In genomic region chr22:28817919-28818859, GRCh38 we compare ENCODE assay signal across 8 cellular contexts. TPM values are rescaled to one million over a fixed set of nuclear protein-coding genes. Genes with fewer than 3 reads are reported as not detected.
DNase-seq lines count a peak whose midpoint lies in the region; ATAC-seq and TF ChIP-seq lines count a peak whose summit lies in the region.

No MANE protein-coding gene starts in this region.

- no peak for TF ChIP-seq CTCF in breast epithelium (IDR thresholded peaks at IDR 0.05)
- TF ChIP-seq CTCF in mammary epithelial cell (conservative IDR thresholded peaks at IDR 0.05 in 1 of 2, IDR thresholded peaks at IDR 0.05 in 1 of 2; ENCODE audit: extremely low read depth in 1 of 2, insufficient read depth in 1 of 2, low read depth in 1 of 2, low read length in 2 of 2) = no peak
- no peak for TF ChIP-seq CTCF in activated CD8-positive, alpha-beta T cell treated with anti-CD3 and anti-CD28 coated beads for 36 hours (IDR thresholded peaks at IDR 0.05)
- no peak for TF ChIP-seq CTCF in lower lobe of right lung (IDR thresholded peaks at IDR 0.05)
- no peak for TF ChIP-seq CTCF in vagina (IDR thresholded peaks at IDR 0.05)

- no peak overlapping the region for H3K4me2 ChIP-seq in mammary epithelial cell (ENCODE audit: insufficient read depth, low read depth, low read length)

- no TSS peak for BruUV-seq in mammary epithelial cell (replicated peaks; lab: Mats Ljungman, UMichigan)

- H3K4me1 ChIP-seq in breast epithelium = peaks cover 2 to 9% of the 10 kb centered on the region in 2 donors
- no peaks in the 10 kb centered on the region for H3K4me1 ChIP-seq in mammary epithelial cell (ENCODE audit: insufficient read depth, low read length)
- peaks cover 56% of the 10 kb centered on the region for H3K4me1 ChIP-seq in lower lobe of right lung
- H3K4me1 ChIP-seq in vagina = peaks cover 27% of the 10 kb centered on the region

- POLR2A ChIA-PET in activated CD8-positive, alpha-beta T cell treated with anti-CD3 and anti-CD28 coated beads for 36 hours (lab: Charles Lee) = interaction anchor here (0.7 to 2.2 kb wide), 6 partner anchors 10 to 33 kb away, joined by 3 to 11 read pairs (median 4); partner anchors contain the start of gene XBP1

- H3K79me2 ChIP-seq in mammary epithelial cell (ENCODE audit: insufficient read depth, low read length) = no peaks in the 10 kb centered on the region

- H3K9ac ChIP-seq in mammary epithelial cell (ENCODE audit: insufficient read depth, low read length) = no peak overlapping the region

- 89% methylated on average over 7 of the region's 14 CpGs for WGBS in mammary epithelial cell (ENCODE audit: low coverage, missing lambda C conversion rate)

- H3K27me3 Mint-ChIP-seq in activated CD8-positive, alpha-beta T cell treated with anti-CD3 and anti-CD28 coated beads for 36 hours = no peaks in the 10 kb centered on the region

- peak; percentile 81 to 84 for DNase-seq in breast epithelium (ENCODE audit: low spot score in 2 of 2)
- no peak for DNase-seq in mammary epithelial cell
- DNase-seq in activated CD8-positive, alpha-beta T cell treated with anti-CD3 and anti-CD28 coated beads for 36 hours = no peak
- DNase-seq in lower lobe of right lung = peak; percentile 78
- DNase-seq in vagina (ENCODE audit: extremely low spot score in 2 of 2) = no peak
- no peak for DNase-seq in activated CD4-positive, alpha-beta T cell treated with anti-CD3 and anti-CD28 coated beads for 1 hour

- peak; percentile 27 for ATAC-seq in activated CD8-positive, alpha-beta T cell treated with anti-CD3 and anti-CD28 coated beads for 36 hours
- peak; percentile 87 to 89 for ATAC-seq in lower lobe of right lung
- no peak for ATAC-seq in GM21786 (IDR thresholded peaks at IDR 0.05; ENCODE audit: unreplicated experiment)
- ATAC-seq in HG03108 (IDR thresholded peaks at IDR 0.05; ENCODE audit: unreplicated experiment) = no peak

- no peak overlapping the region for H3K27ac Mint-ChIP-seq in activated CD8-positive, alpha-beta T cell treated with anti-CD3 and anti-CD28 coated beads for 36 hours

- H3K4me3 Mint-ChIP-seq in activated CD8-positive, alpha-beta T cell treated with anti-CD3 and anti-CD28 coated beads for 36 hours = no peak overlapping the region

- H4K20me1 ChIP-seq in mammary epithelial cell (ENCODE audit: insufficient read depth, low read length) = no peaks in the 10 kb centered on the region

- H3K4me3 ChIP-seq in breast epithelium (no peak overlapping the region), mammary epithelial cell (replicated peaks in 1 of 3; ENCODE audit: insufficient read depth in 1 of 3, low read depth in 2 of 3, low read length in 3 of 3) (no peak overlapping the region), lower lobe of right lung (no peak overlapping the region), vagina (no peak overlapping the region)

- H3K4me1 Mint-ChIP-seq in activated CD8-positive, alpha-beta T cell treated with anti-CD3 and anti-CD28 coated beads for 36 hours (ENCODE audit: low read depth) = peaks cover 62% of the 10 kb centered on the region

- H3K36me3 Mint-ChIP-seq in activated CD8-positive, alpha-beta T cell treated with anti-CD3 and anti-CD28 coated beads for 36 hours (ENCODE audit: low read depth) = peaks cover 28% of the 10 kb centered on the region

- H3K9me3 ChIP-seq in breast epithelium (no peaks in the 10 kb centered on the region), mammary epithelial cell (replicated peaks; ENCODE audit: insufficient read depth, low read length) (no peaks in the 10 kb centered on the region), lower lobe of right lung (no peaks in the 10 kb centered on the region), vagina (no peaks in the 10 kb centered on the region)

- dilution Hi-C loops in mammary epithelial cell (cut with HindIII; ENCODE audit: low sequenced_read_pairs) = loop anchor here (10.0 kb wide), 1 partner anchor 203 kb away; no protein-coding TSS in a partner anchor

- peak overlapping the region; percentile 86 to 91 for H3K27ac ChIP-seq in breast epithelium
- H3K27ac ChIP-seq in mammary epithelial cell (ENCODE audit: insufficient read depth, low read depth, low read length) = no peak overlapping the region
- peak overlapping the region; percentile 76 for H3K27ac ChIP-seq in lower lobe of right lung
- H3K27ac ChIP-seq in vagina = peak overlapping the region; percentile 49

- H3K27me3 ChIP-seq in breast epithelium (no peaks in the 10 kb centered on the region), mammary epithelial cell (ENCODE audit: insufficient read depth, low read length) (no peaks in the 10 kb centered on the region), lower lobe of right lung (ENCODE audit: low read depth) (no peaks in the 10 kb centered on the region), vagina (no peaks in the 10 kb centered on the region)

- no peak overlapping the region for H2AFZ ChIP-seq in mammary epithelial cell (ENCODE audit: low read depth, low read length)

- H3K36me3 ChIP-seq in breast epithelium (no peaks in the 10 kb centered on the region), mammary epithelial cell (ENCODE audit: insufficient read depth, low read length) (no peaks in the 10 kb centered on the region), lower lobe of right lung (no peaks in the 10 kb centered on the region), vagina (no peaks in the 10 kb centered on the region)

- in situ Hi-C loops in mammary epithelial cell (cut with MboI; ENCODE audit: low sequenced_read_pairs in 2 of 2) = no loop called here

- H3K9me3 Mint-ChIP-seq in activated CD8-positive, alpha-beta T cell treated with anti-CD3 and anti-CD28 coated beads for 36 hours = no peaks in the 10 kb centered on the region

- CTCF ChIA-PET in mammary epithelial cell (lab: Charles Lee; ENCODE audit: low non-redundant PET) = no interaction called here
- CTCF ChIA-PET in activated CD8-positive, alpha-beta T cell treated with anti-CD3 and anti-CD28 coated beads for 36 hours (lab: Charles Lee) = interaction anchor here (0.8 to 5.2 kb wide), 6 partner anchors 11 to 46 kb away, joined by 3 to 33 read pairs (median 4); partner anchors contain the start of genes CCDC117 and XBP1

- intact Hi-C loops in breast epithelium (cut with DNase I; ENCODE audit: low total_unique reads) (no loop called here), mammary epithelial cell (cut with micrococcal nuclease) (no loop called here), lower lobe of right lung (cut with DNase I) (no loop called here), vagina (cut with DNase I) (no loop called here)
- intact Hi-C loops in activated CD8-positive, alpha-beta T cell treated with anti-CD3 and anti-CD28 coated beads for 36 hours (cut with micrococcal nuclease) = no loop called here

- TF ChIP-seq POLR2A in breast epithelium (IDR thresholded peaks at IDR 0.05) (no peak), vagina (IDR thresholded peaks at IDR 0.05) (no peak)

RNA-seq across cellular contexts. Expression of gene XBP1, which starts 17.8 kb away (rescaled TPM):
- total RNA-seq in breast epithelium (1,000 to 10,000 TPM in 2 of 3 donors, 100 to 1,000 TPM in 1; 156 to 1,772 (median 1,383) TPM), mammary epithelial cell (100 to 1,000 TPM; 166 to 224 TPM), lower lobe of right lung (216 TPM), vagina (141 TPM)
- polyA plus RNA-seq in mammary epithelial cell = 97.9 TPM
- 133 TPM for polyA minus RNA-seq in mammary epithelial cell
- total RNA-seq in activated CD8-positive, alpha-beta T cell treated with anti-CD3 and anti-CD28 coated beads for 36 hours = 100 to 1,000 TPM; 102 to 103 TPM

RNA-seq across cellular contexts. Expression of gene CCDC117, which starts 45.7 kb away (rescaled TPM):
- 10 to 100 TPM; 19.5 to 33.5 (median 23.9) TPM for total RNA-seq in breast epithelium
- 10 to 100 TPM; 10.6 to 16.0 TPM for total RNA-seq in mammary epithelial cell
- 3.8 TPM for polyA plus RNA-seq in mammary epithelial cell
- polyA minus RNA-seq in mammary epithelial cell = 9.2 TPM
- 10 to 100 TPM; 25.5 to 26.2 TPM for total RNA-seq in activated CD8-positive, alpha-beta T cell treated with anti-CD3 and anti-CD28 coated beads for 36 hours
- 21.4 TPM for total RNA-seq in lower lobe of right lung
- total RNA-seq in vagina = 14.2 TPM

Comparison
In these comparisons a context has a peak if more than half of its experiments do, and no peak if none do; other contexts are left out.
1. DNase-seq: peak in breast epithelium (2 of 2) and lower lobe of right lung (single experiment); none in mammary epithelial cell (single experiment), activated CD8-positive, alpha-beta T cell treated with anti-CD3 and anti-CD28 coated beads for 36 hours (single experiment), vagina (0 of 2) and activated CD4-positive, alpha-beta T cell treated with anti-CD3 and anti-CD28 coated beads for 1 hour (single experiment).
2. ATAC-seq: peak in activated CD8-positive, alpha-beta T cell treated with anti-CD3 and anti-CD28 coated beads for 36 hours (single experiment) and lower lobe of right lung (2 of 2); none in GM21786 (single experiment) and HG03108 (single experiment).